10 cellular contexts compared by ENCODE assay signal in the genomic region with DNA sequence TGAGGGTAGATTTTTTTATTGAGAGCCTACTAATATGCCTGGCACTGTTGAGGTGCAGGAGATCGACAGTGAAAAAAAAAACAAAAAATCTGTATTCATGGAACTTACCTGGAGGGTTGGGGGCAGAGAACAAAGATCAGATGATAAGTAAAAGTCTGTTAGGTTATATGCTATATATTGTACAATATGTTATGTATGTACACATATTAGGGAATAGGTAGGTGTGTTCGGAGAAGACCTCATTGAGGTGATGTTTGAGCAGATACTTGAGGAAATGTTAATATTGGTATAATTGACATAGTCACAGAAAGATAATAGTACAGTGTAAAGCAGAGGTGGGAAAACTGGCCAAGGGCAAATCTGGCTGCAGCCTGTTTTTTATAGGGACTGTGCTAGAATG. TPM values are rescaled to one million over a fixed set of nuclear protein-coding genes. Genes with fewer than 3 reads are reported as not detected.
DNase-seq lines count a peak whose midpoint lies in the region; ATAC-seq and TF ChIP-seq lines count a peak whose summit lies in the region.
"Had no signal": no experiment of that assay in that cellular context is flagged by ENCODE, and none has a peak within 500 bp of the region (broad histone marks: within the 10 kb centered on the region; RNA-seq: fewer than 3 reads in every experiment).

No MANE protein-coding gene starts in this region.

- H3K9me3 ChIP-seq in DOHH2 (ENCODE audit: control insufficient read depth, insufficient read depth, low read length): no peaks in the 10 kb centered on the region
- H3K9me3 ChIP-seq in OCI-LY7 (ENCODE audit: low read length): no peaks in the 10 kb centered on the region
- H3K9me3 ChIP-seq in colonic mucosa: no peaks in the 10 kb centered on the region
- no peaks in the 10 kb centered on the region for H3K9me3 ChIP-seq in gastrocnemius medialis
- H3K9me3 ChIP-seq in WERI-Rb-1 (ENCODE audit: severe bottlenecking): no peaks in the 10 kb centered on the region

- H3K4me2 ChIP-seq in DOHH2 (ENCODE audit: low read length) (peak overlapping the region; percentile 66), OCI-LY7 (ENCODE audit: low read length) (peak overlapping the region; percentile 81)

- H3K36me3 ChIP-seq in DOHH2 (ENCODE audit: control insufficient read depth, low read length): peaks cover 50% of the 10 kb centered on the region
- H3K36me3 ChIP-seq in OCI-LY7 (ENCODE audit: insufficient read depth, low read length): peaks cover 55% of the 10 kb centered on the region
- no peaks in the 10 kb centered on the region for H3K36me3 ChIP-seq in colonic mucosa
- peaks cover 0 to 19% of the 10 kb centered on the region in 2 donors for H3K36me3 ChIP-seq in gastrocnemius medialis
- peaks cover 6% of the 10 kb centered on the region for H3K36me3 ChIP-seq in H7 (replicated peaks; ENCODE audit: control insufficient read depth, insufficient read depth, low read length)
- H3K36me3 ChIP-seq in WERI-Rb-1: peaks cover 24% of the 10 kb centered on the region

- TF ChIP-seq CTCF in DOHH2 (IDR thresholded peaks at IDR 0.05; ENCODE audit: low read depth, low read length, poor library complexity, severe bottlenecking) (no peak), OCI-LY7 (conservative IDR thresholded peaks at IDR 0.05; ENCODE audit: low read length) (no peak), colonic mucosa (IDR thresholded peaks at IDR 0.05) (no peak), gastrocnemius medialis (IDR thresholded peaks at IDR 0.05 in 4 of 5, conservative IDR thresholded peaks at IDR 0.05 in 1 of 5) (no peak), WERI-Rb-1 (IDR thresholded peaks at IDR 0.05; ENCODE audit: low read depth, low read length) (no peak)

- H3K4me1 ChIP-seq in DOHH2 (ENCODE audit: control insufficient read depth, low read length) (peaks cover 40% of the 10 kb centered on the region), OCI-LY7 (ENCODE audit: insufficient read depth, low read length, poor library complexity, severe bottlenecking) (peaks cover 28% of the 10 kb centered on the region), colonic mucosa (no peaks in the 10 kb centered on the region), gastrocnemius medialis (peaks cover 44 to 47% of the 10 kb centered on the region in 2 donors)

- no peaks in the 10 kb centered on the region for H3K27me3 ChIP-seq in DOHH2 (ENCODE audit: control insufficient read depth, low read length)
- H3K27me3 ChIP-seq in colonic mucosa: no peaks in the 10 kb centered on the region
- H3K27me3 ChIP-seq in gastrocnemius medialis: no peaks in the 10 kb centered on the region
- H3K27me3 ChIP-seq in H7 (ENCODE audit: control insufficient read depth, insufficient read depth, low read length): no peaks in the 10 kb centered on the region
- no peaks in the 10 kb centered on the region for H3K27me3 ChIP-seq in WERI-Rb-1 (ENCODE audit: insufficient read depth, low read depth, severe bottlenecking)

- peak overlapping the region in 1 of 2 donors; percentile 12 for H3K9ac ChIP-seq in colonic mucosa (ENCODE audit: low read depth in 2 of 2, low read length in 2 of 2)

- no peak for ATAC-seq in gastrocnemius medialis

- H3F3A ChIP-seq in DOHH2 (ENCODE audit: control insufficient read depth, insufficient read depth): peaks cover 56% of the 10 kb centered on the region

- H3K4me3 ChIP-seq in DOHH2 (ENCODE audit: low read length): peak overlapping the region; percentile 32
- peak overlapping the region; percentile 98 for H3K4me3 ChIP-seq in OCI-LY7 (ENCODE audit: low read depth, low read length, poor library complexity, severe bottlenecking)
- H3K4me3 ChIP-seq in colonic mucosa: no peak overlapping the region
- H3K4me3 ChIP-seq in gastrocnemius medialis: peak overlapping the region in 1 of 4 donors; percentile 35
- H3K4me3 ChIP-seq in H7 (ENCODE audit: insufficient read depth, low read depth, low read length): no peak overlapping the region
- no peak overlapping the region for H3K4me3 ChIP-seq in WERI-Rb-1 (ENCODE audit: low read depth, low read length)

- H3K79me2 ChIP-seq in DOHH2 (ENCODE audit: control insufficient read depth, low read length) (peaks cover 61% of the 10 kb centered on the region), OCI-LY7 (ENCODE audit: insufficient read depth, low read depth, low read length) (peaks cover 68% of the 10 kb centered on the region)

- H4K20me1 ChIP-seq in DOHH2 (ENCODE audit: control insufficient read depth, insufficient read depth, low read depth, low read length) (peaks cover 36% of the 10 kb centered on the region), OCI-LY7 (ENCODE audit: insufficient read depth, low read length) (peaks cover 47% of the 10 kb centered on the region)

- DNase-seq in OCI-LY7 (ENCODE audit: low spot score) (no peak), colonic mucosa (no peak), gastrocnemius medialis (no peak), H7 (no peak), substantia nigra (lab: John Stamatoyannopoulos, UW) (no peak), dedifferentiated amniotic fluid mesenchymal stem cell (ENCODE audit: extremely low spot score) (no peak), WERI-Rb-1 (no peak)
- DNase-seq: cortex of kidney, NCI-H1930 had no signal

- BruUV-seq in OCI-LY7 (replicated peaks; lab: Mats Ljungman, UMichigan): no TSS peak

- CTCF ChIA-PET in OCI-LY7 (lab: Charles Lee; ENCODE audit: unreplicated experiment): no interaction called here

- H3K27ac ChIP-seq in DOHH2 (ENCODE audit: low read depth, low read length) (no peak overlapping the region), OCI-LY7 (ENCODE audit: low read depth, low read length, poor library complexity, severe bottlenecking) (no peak overlapping the region), colonic mucosa (peak overlapping the region; percentile 17), gastrocnemius medialis (peak overlapping the region; percentile 96 to 100 (median 98)), substantia nigra (ENCODE audit: low read depth, low read length, poor library complexity, severe bottlenecking) (no peak overlapping the region), WERI-Rb-1 (no peak overlapping the region)

- no peaks in the 10 kb centered on the region for H3K9me2 ChIP-seq in DOHH2 (replicated peaks; ENCODE audit: control insufficient read depth, low read length)
- H3K9me2 ChIP-seq in OCI-LY7 (ENCODE audit: insufficient read depth, low read length): no peaks in the 10 kb centered on the region

- in situ Hi-C loops in gastrocnemius medialis (cut with MboI; ENCODE audit: low sequenced_read_pairs in 4 of 4): loop anchor here in 2 of 4 donors (5.0 to 10.0 kb wide), 2 partner anchors 104 to 106 kb away; no protein-coding TSS in a partner anchor

- POLR2A ChIA-PET in OCI-LY7 (lab: Charles Lee): interaction anchor here (0.7 kb wide), 2 partner anchors 25 to 263 kb away, joined by 4 read pairs; no protein-coding TSS in a partner anchor

- no peak for TF ChIP-seq POLR2A in gastrocnemius medialis (IDR thresholded peaks at IDR 0.05)

- H2AFZ ChIP-seq in OCI-LY7 (ENCODE audit: low read length): no peak overlapping the region

- intact Hi-C loops in OCI-LY7 (cut with micrococcal nuclease; ENCODE audit: unreplicated experiment): no loop called here
- intact Hi-C loops in colonic mucosa (cut with DNase I): loop anchor here (5.0 kb wide), 1 partner anchor 54 kb away; no protein-coding TSS in a partner anchor
- intact Hi-C loops in gastrocnemius medialis (cut with DNase I; ENCODE audit: low total_unique reads): no loop called here

RNA-seq across cellular contexts. Expression of gene ARF6, which starts 5.6 kb away (rescaled TPM):
- 47.6 and 51.0 TPM in 2 replicates for total RNA-seq in OCI-LY7 (2014; rRNA removed; shearing (Covaris generic))
- total RNA-seq in OCI-LY7 (2022): 69.1 and 73.0 TPM in 2 replicates
- total RNA-seq in colonic mucosa: 100 to 1,000 TPM; 136 to 161 TPM
- 10 to 100 TPM; 20.7 to 40.0 (median 30.8) TPM for total RNA-seq in gastrocnemius medialis
- 38.6 and 40.4 TPM in 2 replicates for total RNA-seq in H7 (2014; rRNA removed; shearing (Covaris generic))

RNA-seq across cellular contexts. Expression of gene NEMF, which starts 45.9 kb away (rescaled TPM):
- total RNA-seq in OCI-LY7 (2014; rRNA removed; shearing (Covaris generic)): 63.2 and 71.3 TPM in 2 replicates
- total RNA-seq in OCI-LY7 (2022) (67.5 and 79.4 TPM in 2 replicates), colonic mucosa (10 to 100 TPM; 52.8 to 56.7 TPM), gastrocnemius medialis (10 to 100 TPM; 56.5 to 71.1 (median 65.2) TPM)
- 35.8 and 40.0 TPM in 2 replicates for total RNA-seq in H7 (2014; rRNA removed; shearing (Covaris generic))

Comparison
In these comparisons a context has a peak if more than half of its experiments do, and no peak if none do; other contexts are left out.
1. H3K27ac ChIP-seq: peak in colonic mucosa (single experiment) and gastrocnemius medialis (4 of 4); none in DOHH2 (single experiment), OCI-LY7 (single experiment), substantia nigra (single experiment) and WERI-Rb-1 (single experiment).
2. H3K4me3 ChIP-seq: peak in DOHH2 (single experiment) and OCI-LY7 (single experiment); none in colonic mucosa (single experiment), H7 (single experiment) and WERI-Rb-1 (single experiment).